ENCODE assay signal across 21 cellular contexts in genomic region chr22:34885852-34886251, GRCh38.
A peak's percentile ranks its signal among the peaks of the same experiment; 100 is the strongest.
DNase-seq lines count a peak whose midpoint lies in the region; ATAC-seq, FAIRE-seq and TF ChIP-seq lines count a peak whose summit lies in the region.
"Had no signal": no experiment of that assay in that cellular context is flagged by ENCODE, and none has a peak within 500 bp of the region (broad histone marks: within the 10 kb centered on the region; RNA-seq: fewer than 3 reads in every experiment).

No MANE protein-coding gene starts in this region.

- intact Hi-C loops in Right ventricle myocardium superior (cut with DNase I), result no loop called here

- H3K27me3 ChIP-seq in WERI-Rb-1 (ENCODE audit: insufficient read depth, low read depth, severe bottlenecking) (no peaks in the 10 kb centered on the region), bronchial epithelial cell (ENCODE audit: control insufficient read depth, insufficient read depth, low read length) (no peaks in the 10 kb centered on the region), keratinocyte (ENCODE audit: control insufficient read depth, extremely low read depth, insufficient read depth, low read length) (no peaks in the 10 kb centered on the region), suprapubic skin (no peaks in the 10 kb centered on the region)
- H3K27me3 ChIP-seq: BLaER1 had no signal

- H3K36me3 ChIP-seq in WERI-Rb-1 (no peaks in the 10 kb centered on the region), bronchial epithelial cell (ENCODE audit: control insufficient read depth, insufficient read depth, low read length) (no peaks in the 10 kb centered on the region), keratinocyte (ENCODE audit: control insufficient read depth in 2 of 2, extremely low read depth in 1 of 2, insufficient read depth in 2 of 2, low read length in 2 of 2) (no peaks in the 10 kb centered on the region), suprapubic skin (no peaks in the 10 kb centered on the region)
- H3K36me3 ChIP-seq: BLaER1, HAP-1 had no signal

- no peaks in the 10 kb centered on the region for H3K9me1 ChIP-seq in keratinocyte (ENCODE audit: control insufficient read depth, extremely low read depth, insufficient read depth, low read length)

- TF ChIP-seq POLR2A in suprapubic skin (IDR thresholded peaks at IDR 0.05), result no peak

- peaks cover 2% of the 10 kb centered on the region for H3K4me1 ChIP-seq in keratinocyte (ENCODE audit: control insufficient read depth, extremely low read depth, insufficient read depth, low read length)
- H3K4me1 ChIP-seq in suprapubic skin, result no peaks in the 10 kb centered on the region
- H3K4me1 ChIP-seq: BLaER1, Caco-2, HAP-1 had no signal

- peak; percentile 86 for FAIRE-seq in bronchial epithelial cell (lab: Jason Lieb, UNC)
- peak; percentile 80 for FAIRE-seq in keratinocyte (lab: Jason Lieb, UNC)
- FAIRE-seq: G401.6, GM12892, H54 had no signal

- no peak for TF ChIP-seq CTCF in WERI-Rb-1 (IDR thresholded peaks at IDR 0.05; ENCODE audit: low read depth, low read length)
- TF ChIP-seq CTCF in bronchial epithelial cell (IDR thresholded peaks at IDR 0.05; ENCODE audit: insufficient read depth, low read length, severe bottlenecking), result no peak
- no peak for TF ChIP-seq CTCF in keratinocyte (optimal IDR thresholded peaks at IDR 0.05 in 1 of 3, IDR thresholded peaks at IDR 0.05 in 1 of 3, conservative IDR thresholded peaks at IDR 0.05 in 1 of 3; ENCODE audit: extremely low read depth in 1 of 3, insufficient read depth in 2 of 3, low read length in 3 of 3)
- no peak for TF ChIP-seq CTCF in suprapubic skin (IDR thresholded peaks at IDR 0.05)

- WGBS in suprapubic skin, result 44% methylated on average over 3 of the region's 3 CpGs

- ATAC-seq in esophagus mucosa (peak; percentile 89), Right ventricle myocardium superior (ENCODE audit: poor library complexity) (no peak)
- ATAC-seq: CD8-positive, alpha-beta T cell had no signal

- TF ChIP-seq EP300 in suprapubic skin (IDR thresholded peaks at IDR 0.05), result no peak

- no peak overlapping the region for H2AFZ ChIP-seq in keratinocyte (ENCODE audit: control insufficient read depth, low read length)

- no peaks in the 10 kb centered on the region for H3K79me2 ChIP-seq in keratinocyte (ENCODE audit: control insufficient read depth, insufficient read depth, low read length)

- DNase-seq in WERI-Rb-1, result no peak
- DNase-seq in bronchial epithelial cell (ENCODE audit: low read depth), result peak; percentile 1
- DNase-seq in keratinocyte (ENCODE audit: low read depth, low spot score), result peak; percentile 36
- no peak for DNase-seq in islet precursor cell
- no peak for DNase-seq in Right ventricle myocardium superior
- no peak for DNase-seq in germinal center (ENCODE audit: low spot score)
- DNase-seq in suprapubic skin (ENCODE audit: low spot score in 2 of 2), result no peak
- DNase-seq: Caco-2; CD4-positive, CD25-positive, alpha-beta regulatory T cell; CD8-positive, alpha-beta T cell; DMS153; DND-41; GOT3; HFFc6 had no signal

- no peak overlapping the region for H3K9ac ChIP-seq in keratinocyte (ENCODE audit: control insufficient read depth, extremely low read depth, insufficient read depth, low read length)
- H3K9ac ChIP-seq: BLaER1 had no signal

- H3K4me3 ChIP-seq in WERI-Rb-1 (ENCODE audit: low read depth, low read length) (no peak overlapping the region), bronchial epithelial cell (ENCODE audit: low read depth, low read length) (no peak overlapping the region), keratinocyte (ENCODE audit: control insufficient read depth in 2 of 3, extremely low read depth in 1 of 3, insufficient read depth in 2 of 3, low read depth in 1 of 3, low read length in 3 of 3) (no peak overlapping the region), suprapubic skin (no peak overlapping the region)
- H3K4me3 ChIP-seq: BLaER1, HAP-1 had no signal

- peak overlapping the region; percentile 2 for H3K4me2 ChIP-seq in keratinocyte (ENCODE audit: control insufficient read depth, extremely low read depth, insufficient read depth, low read depth, low read length)
- H3K4me2 ChIP-seq: BLaER1 had no signal

- H3K27ac ChIP-seq in WERI-Rb-1, result peak overlapping the region; percentile 5; the same call in 1 of the 2 replicates
- H3K27ac ChIP-seq in keratinocyte (ENCODE audit: control insufficient read depth, insufficient read depth, low read length), result no peak overlapping the region
- H3K27ac ChIP-seq in suprapubic skin, result no peak overlapping the region
- H3K27ac ChIP-seq: BLaER1, C4-2B had no signal

- peaks cover 16% of the 10 kb centered on the region for H3K9me3 ChIP-seq in WERI-Rb-1 (ENCODE audit: severe bottlenecking)
- peaks cover 2% of the 10 kb centered on the region for H3K9me3 ChIP-seq in keratinocyte (ENCODE audit: control insufficient read depth, low read depth, low read length)
- no peaks in the 10 kb centered on the region for H3K9me3 ChIP-seq in suprapubic skin
- H3K9me3 ChIP-seq: HAP-1 had no signal

- dilution Hi-C loops in keratinocyte (cut with MboI; ENCODE audit: extremely low pct_ligation_motif_present, low sequenced_read_pairs), result no loop called here

- no peaks in the 10 kb centered on the region for H4K20me1 ChIP-seq in keratinocyte (ENCODE audit: control insufficient read depth, extremely low read depth, insufficient read depth, low read length)
- H4K20me1 ChIP-seq: BLaER1 had no signal

Comparison
In these comparisons a context has a peak if more than half of its experiments do, and no peak if none do; other contexts are left out.
1. DNase-seq: peak in bronchial epithelial cell (single experiment) and keratinocyte (single experiment); none in WERI-Rb-1 (single experiment), islet precursor cell (single experiment), Right ventricle myocardium superior (single experiment), germinal center (single experiment) and suprapubic skin (0 of 2).